ENCODE assay signal across 1 cellular context in the genomic region with DNA sequence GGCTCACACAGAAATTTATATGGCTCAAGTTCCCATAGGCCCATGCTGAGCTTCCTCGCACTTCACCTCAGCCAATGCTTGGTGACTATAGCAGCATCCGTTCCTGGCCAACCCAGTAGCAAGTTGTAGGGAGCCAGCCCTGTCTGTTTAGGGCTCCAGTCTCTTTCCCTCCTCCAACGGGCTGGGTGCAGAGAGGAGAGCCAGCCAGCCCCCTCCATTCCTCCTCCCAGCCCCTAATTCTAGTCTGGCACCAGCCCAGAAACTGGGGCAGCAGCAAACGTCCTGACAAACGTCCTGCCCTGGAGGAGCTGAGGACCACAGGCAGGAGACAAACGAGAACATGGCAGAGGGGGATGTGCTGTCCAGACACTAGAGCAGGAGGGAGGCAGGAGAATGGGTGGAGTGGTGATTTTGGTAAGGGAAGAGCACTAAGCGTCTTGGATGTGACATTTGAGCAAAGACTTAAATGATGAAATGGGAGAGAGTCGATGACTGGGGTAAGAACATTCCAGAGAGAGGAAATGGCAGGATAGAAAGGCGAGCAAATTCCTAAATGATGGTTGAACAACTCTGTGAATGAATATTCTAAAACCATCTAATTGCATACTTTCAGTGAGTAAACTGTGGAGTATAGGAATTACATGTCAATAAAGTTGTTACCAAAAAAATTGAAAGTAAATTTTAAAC.
TF ChIP-seq lines count a peak whose summit lies in the region.

No MANE protein-coding gene starts in this region.

TF ChIP-seq in IMR-90, 13 proteins besides CTCF, POLR2A, EP300 and RAD21:
- TF ChIP-seq MXI1 (IDR thresholded peaks at IDR 0.05; ENCODE audit: borderline replicate concordance, low read depth, low read length) (no peak), BHLHE40 (IDR thresholded peaks at IDR 0.05; ENCODE audit: low read depth, low read length) (no peak), CHD1 (IDR thresholded peaks at IDR 0.05; ENCODE audit: low read depth, low read length) (no peak), MAZ (IDR thresholded peaks at IDR 0.05; ENCODE audit: borderline replicate concordance, low read depth, low read length) (no peak), RCOR1 (IDR thresholded peaks at IDR 0.05; ENCODE audit: insufficient replicate concordance, low read length) (no peak), FOS (IDR thresholded peaks at IDR 0.05; ENCODE audit: low read depth, low read length) (no peak), SMC3 (IDR thresholded peaks at IDR 0.05; ENCODE audit: low read depth, low read length) (no peak), ELK1 (IDR thresholded peaks at IDR 0.05; ENCODE audit: borderline replicate concordance, low read depth, low read length) (no peak), NFE2L2 (IDR thresholded peaks at IDR 0.05; ENCODE audit: low read depth, low read length) (no peak), MAFK (IDR thresholded peaks at IDR 0.05; ENCODE audit: low read depth, low read length) (no peak), CEBPB (IDR thresholded peaks at IDR 0.05; ENCODE audit: low read depth, low read length) (no peak), USF2 (IDR thresholded peaks at IDR 0.05; ENCODE audit: low read depth, low read length) (no peak)
TF ChIP-seq in IMR-90: peak in this region for 0.
